In genomic region chr11:3147257-3147619, GRCh38 we compare ENCODE assay signal across 17 cellular contexts. TPM values are rescaled to one million over a fixed set of nuclear protein-coding genes. Genes with fewer than 3 reads are reported as not detected.
DNase-seq lines count a peak whose midpoint lies in the region; ATAC-seq and TF ChIP-seq lines count a peak whose summit lies in the region.
"Had no signal": no experiment of that assay in that cellular context is flagged by ENCODE, and none has a peak within 500 bp of the region (broad histone marks: within the 10 kb centered on the region; RNA-seq: fewer than 3 reads in every experiment).

No MANE protein-coding gene starts in this region.

- ATAC-seq in left cardiac atrium = peak; percentile 57 to 88
- peak; percentile 81 to 94 (median 88) for ATAC-seq in psoas muscle
- no peak for ATAC-seq in GM18867 (IDR thresholded peaks at IDR 0.05; ENCODE audit: unreplicated experiment)
- no peak for ATAC-seq in HG03280 (IDR thresholded peaks at IDR 0.05; ENCODE audit: unreplicated experiment)
- ATAC-seq: GM23338 had no signal

- DNase-seq in AG20443 (ENCODE audit: low spot score) (peak; percentile 75), SJSA1 (ENCODE audit: low read depth in 1 of 2, low spot score in 2 of 2) (no peak), left cardiac atrium (peak; percentile 44), psoas muscle (peak; percentile 55 to 86), NOMO-1 treated with DMSO at 0.1 percent for 48 hours (lab: John Stamatoyannopoulos, UW; ENCODE audit: unreplicated experiment) (no peak), NCI-H510A treated with DMSO at 0.1 percent for 48 hours (lab: John Stamatoyannopoulos, UW) (no peak)
- DNase-seq: activated CD4-positive, alpha-beta T cell treated with anti-CD3 and anti-CD28 coated beads for 4 hours; activated T-cell treated with anti-CD3 and anti-CD28 coated beads for 4 hours; NCI-H1092 treated with DMSO at 0.1 percent for 48 hours; NCI-H2171; SHP77 treated with DMSO at 0.1 percent for 48 hours; stimulated activated CD4-positive, alpha-beta T cell treated with anti-CD3 and anti-CD28 coated beads, Interleukin-2, amount 100 ng/mL, for 24 hours; stimulated activated CD8-positive, alpha-beta memory T cell treated with anti-CD3 and anti-CD28 coated beads, Interleukin-4, amount 100 ng/mL, for 48 hours had no signal

- 18 to 22% (median 21%) methylated on average over 16 to 17 of the region's 17 CpGs for WGBS in psoas muscle, 3 donors

- no peak overlapping the region for H3K4me3 ChIP-seq in SJSA1
- no peak overlapping the region for H3K4me3 ChIP-seq in psoas muscle
- H3K4me3 ChIP-seq: cardiac muscle cell, GM23338 had no signal

- intact Hi-C loops in left cardiac atrium (cut with DNase I) = no loop called here
- intact Hi-C loops in psoas muscle (cut with DNase I) = loop anchor here in 1 of 2 donors (1.0 kb wide), 1 partner anchor 14 kb away; no protein-coding TSS in a partner anchor

- H3K36me3 ChIP-seq in SJSA1 = peaks cover 35% of the 10 kb centered on the region
- no peaks in the 10 kb centered on the region for H3K36me3 ChIP-seq in psoas muscle (ENCODE audit: insufficient read depth in 1 of 2, low read depth in 1 of 2)
- H3K36me3 ChIP-seq: cardiac muscle cell had no signal

- TF ChIP-seq CTCF in psoas muscle (IDR thresholded peaks at IDR 0.05) = no peak

- H3K27ac ChIP-seq in SJSA1 = peak overlapping the region; percentile 37
- H3K27ac ChIP-seq in psoas muscle = peak overlapping the region; percentile 67
- H3K27ac ChIP-seq: cardiac muscle cell had no signal

- H3K27me3 ChIP-seq in SJSA1 (replicated peaks) (no peaks in the 10 kb centered on the region), psoas muscle (ENCODE audit: insufficient read depth in 3 of 3, low read length in 2 of 3) (no peaks in the 10 kb centered on the region)

- peaks cover 26% of the 10 kb centered on the region for H3K4me1 ChIP-seq in SJSA1 (replicated peaks)
- H3K4me1 ChIP-seq in psoas muscle = peaks cover 23% of the 10 kb centered on the region

- H3K9me3 ChIP-seq in SJSA1 (replicated peaks) = no peaks in the 10 kb centered on the region
- no peaks in the 10 kb centered on the region for H3K9me3 ChIP-seq in psoas muscle

RNA-seq across cellular contexts. Expression of gene OSBPL5, which starts 17.9 kb away (rescaled TPM):
- 45.3 and 46.0 TPM in 2 replicates for total RNA-seq in SJSA1 (2014; rRNA removed; shearing (Covaris generic))
- total RNA-seq in left cardiac atrium = 10 to 100 TPM; 17.3 to 21.0 TPM
- 10 to 100 TPM in 2 of 4 donors, 1 to 10 TPM in 2; 6.9 to 12.4 (median 10.3) TPM for total RNA-seq in psoas muscle
- 1 to 10 TPM; 3.4 to 5.0 (median 4.3) TPM for polyA plus RNA-seq in psoas muscle

Comparison
In these comparisons a context has a peak if more than half of its experiments do, and no peak if none do; other contexts are left out.
1. DNase-seq: peak in AG20443 (single experiment), left cardiac atrium (single experiment) and psoas muscle (2 of 2); none in SJSA1 (0 of 2), NOMO-1 treated with DMSO at 0.1 percent for 48 hours (single experiment) and NCI-H510A treated with DMSO at 0.1 percent for 48 hours (single experiment).
2. ATAC-seq: peak in left cardiac atrium (2 of 2) and psoas muscle (4 of 4); none in GM18867 (single experiment) and HG03280 (single experiment).